ENCODE assay signal across 9 cellular contexts in genomic region chr5:124173386-124173785, GRCh38.
"Had no signal": no experiment of that assay in that cellular context is flagged by ENCODE, and none has a peak within 500 bp of the region (broad histone marks: within the 10 kb centered on the region; RNA-seq: fewer than 3 reads in every experiment).

No MANE protein-coding gene starts in this region.

- ATAC-seq: GM23338 had no signal

- H3K4me1 Mint-ChIP-seq: GM23338 had no signal

- H2AFZ ChIP-seq: GM23338 had no signal

- H3K4me3 ChIP-seq: GM23338 had no signal

- H3K9ac ChIP-seq: KMS-11 had no signal

- H3K27ac ChIP-seq: KMS-11 had no signal

- H3K4me2 ChIP-seq: GM23338, KMS-11 had no signal

- H3K27ac Mint-ChIP-seq: GM23338, H9 had no signal

- H3K4me3 Mint-ChIP-seq: GM23338, H9 had no signal

- DNase-seq: H9, HCEC 1CT, Karpas-422, KBM-7 had no signal

- FAIRE-seq: H1, H54, HTR-8/SVneo had no signal
